9 cellular contexts compared by ENCODE assay signal in the genomic region with DNA sequence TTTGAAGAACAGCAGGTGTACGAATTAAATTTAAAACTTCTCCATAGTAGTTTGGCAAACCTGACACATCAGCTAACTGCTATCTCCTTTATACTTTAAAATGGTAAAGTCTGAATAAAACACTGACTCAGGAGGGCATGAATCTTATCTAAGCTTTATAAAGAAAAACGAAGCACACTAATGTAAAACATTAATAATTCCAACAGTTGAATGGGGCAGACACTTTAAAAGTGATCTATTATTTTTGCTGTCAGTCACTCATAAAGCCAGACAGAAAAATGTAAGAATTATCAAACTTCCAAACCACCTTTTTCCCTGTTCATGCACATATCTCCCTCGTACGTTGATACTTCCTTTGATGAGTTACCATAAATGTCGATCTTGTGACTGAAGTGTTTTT. TPM values are rescaled to one million over a fixed set of nuclear protein-coding genes. Genes with fewer than 3 reads are reported as not detected.
DNase-seq lines count a peak whose midpoint lies in the region; ATAC-seq, FAIRE-seq and TF ChIP-seq lines count a peak whose summit lies in the region.
"Had no signal": no experiment of that assay in that cellular context is flagged by ENCODE, and none has a peak within 500 bp of the region (broad histone marks: within the 10 kb centered on the region; RNA-seq: fewer than 3 reads in every experiment).

No MANE protein-coding gene starts in this region.

- peaks cover 48% of the 10 kb centered on the region for H3K36me3 ChIP-seq in DOHH2 (ENCODE audit: control insufficient read depth, low read length)
- peaks cover 12% of the 10 kb centered on the region for H3K36me3 ChIP-seq in SJCRH30
- H3K36me3 ChIP-seq in endothelial cell of umbilical vein (ENCODE audit: control insufficient read depth in 2 of 2, extremely low read depth in 1 of 2, insufficient read depth in 2 of 2, low read length in 2 of 2), result no peaks in the 10 kb centered on the region
- peaks cover 4% of the 10 kb centered on the region in 2 experiments for H3K36me3 ChIP-seq in trophoblast cell (ENCODE audit: control insufficient read depth in 1 of 2, insufficient read depth in 2 of 2, low read length in 2 of 2)

- peaks cover 10% of the 10 kb centered on the region for H3K79me1 ChIP-seq in trophoblast cell (ENCODE audit: low read length)

- intact Hi-C loops in endothelial cell of umbilical vein (cut with micrococcal nuclease), result no loop called here

- H3K9me1 ChIP-seq in endothelial cell of umbilical vein (replicated peaks; ENCODE audit: control insufficient read depth, extremely low read depth, insufficient read depth, low read length), result no peaks in the 10 kb centered on the region

- H3K4me2 ChIP-seq in DOHH2 (ENCODE audit: low read length), result peak overlapping the region; percentile 94
- peak overlapping the region; percentile 98 for H3K4me2 ChIP-seq in endothelial cell of umbilical vein (ENCODE audit: insufficient read depth, low read length)
- no peak overlapping the region for H3K4me2 ChIP-seq in trophoblast cell (ENCODE audit: low read length)

- WGBS in trophoblast cell (ENCODE audit: extremely low coverage, insufficient coverage, insufficient read length), result no CpG with 5 or more reads among the region's 5 CpGs

- H3K9me3 ChIP-seq in DOHH2 (ENCODE audit: control insufficient read depth, insufficient read depth, low read length), result no peaks in the 10 kb centered on the region
- H3K9me3 ChIP-seq in SJCRH30 (replicated peaks), result no peaks in the 10 kb centered on the region
- H3K9me3 ChIP-seq in endothelial cell of umbilical vein (replicated peaks; ENCODE audit: control insufficient read depth, insufficient read depth, low read length), result no peaks in the 10 kb centered on the region
- no peaks in the 10 kb centered on the region for H3K9me3 ChIP-seq in trophoblast cell (ENCODE audit: insufficient read depth, low read depth, low read length)

- no peak overlapping the region for H3K18ac ChIP-seq in trophoblast cell (ENCODE audit: low read length)

- H3K9ac ChIP-seq in endothelial cell of umbilical vein (replicated peaks; ENCODE audit: extremely low read depth, insufficient read depth, low read length), result peak overlapping the region; percentile 99
- H3K9ac ChIP-seq in trophoblast cell (ENCODE audit: low read length), result no peak overlapping the region

- H2BK12ac ChIP-seq in trophoblast cell (ENCODE audit: low read length), result no peak overlapping the region

- CTCF ChIA-PET in endothelial cell of umbilical vein (lab: Charles Lee), result interaction anchor here (1.2 to 1.7 kb wide), 2 partner anchors 36 to 197 kb away, joined by 4 read pairs; no protein-coding TSS in a partner anchor

- peak overlapping the region; percentile 58 for H3K4ac ChIP-seq in trophoblast cell (ENCODE audit: low read depth, low read length)

- H3K27ac ChIP-seq in DOHH2 (ENCODE audit: low read depth, low read length), result no peak overlapping the region
- H3K27ac ChIP-seq in SJCRH30, result no peak overlapping the region
- peak overlapping the region; percentile 97 for H3K27ac ChIP-seq in endothelial cell of umbilical vein (ENCODE audit: insufficient read depth, low read depth, low read length)
- no peak overlapping the region for H3K27ac ChIP-seq in trophoblast cell (ENCODE audit: low read depth, low read length)

- BruUV-seq in endothelial cell of umbilical vein (replicated peaks; lab: Mats Ljungman, UMichigan), result no TSS peak

- no peak overlapping the region for H3K23ac ChIP-seq in trophoblast cell (ENCODE audit: low read length)

- no peak for DNase-seq in SJCRH30
- DNase-seq in endothelial cell of umbilical vein (ENCODE audit: low read depth, low spot score), result no peak
- no peak for DNase-seq in trophoblast cell
- no peak for DNase-seq in RCC 7860 (ENCODE audit: low spot score)
- DNase-seq in middle frontal gyrus (ENCODE audit: extremely low spot score, low spot score), result no peak
- DNase-seq: NCI-H82 had no signal

- no peak for ATAC-seq in HG02571 (IDR thresholded peaks at IDR 0.05; ENCODE audit: unreplicated experiment)
- ATAC-seq in HG02759 (IDR thresholded peaks at IDR 0.05; ENCODE audit: unreplicated experiment), result no peak

- H3K4me1 ChIP-seq in DOHH2 (ENCODE audit: control insufficient read depth, low read length) (peaks cover 36% of the 10 kb centered on the region), SJCRH30 (no peaks in the 10 kb centered on the region), endothelial cell of umbilical vein (ENCODE audit: control insufficient read depth, extremely low read depth, insufficient read depth, low read length) (peaks cover 34% of the 10 kb centered on the region), trophoblast cell (ENCODE audit: control insufficient read depth in 1 of 2, insufficient read depth in 2 of 2, low read length in 2 of 2) (peaks cover 0 to 6% of the 10 kb centered on the region in 2 experiments)

- H2AFZ ChIP-seq in endothelial cell of umbilical vein (ENCODE audit: low read depth, low read length) (no peak overlapping the region), trophoblast cell (ENCODE audit: insufficient read depth, low read length, poor library complexity) (no peak overlapping the region)

- TF ChIP-seq CTCF in DOHH2 (IDR thresholded peaks at IDR 0.05; ENCODE audit: low read depth, low read length, poor library complexity, severe bottlenecking) (no peak), endothelial cell of umbilical vein (IDR thresholded peaks at IDR 0.05; ENCODE audit: extremely low read depth in 1 of 2, insufficient read depth in 1 of 2, low read depth in 1 of 2, low read length in 2 of 2) (no peak)

- no peak overlapping the region for H2BK120ac ChIP-seq in trophoblast cell (ENCODE audit: insufficient read depth, low read length, poor library complexity)

- no peak overlapping the region for H4K8ac ChIP-seq in trophoblast cell (ENCODE audit: low read depth, low read length)

- FAIRE-seq in endothelial cell of umbilical vein (lab: Jason Lieb, UNC), result peak; percentile 40
- FAIRE-seq in RCC 7860 (lab: Jason Lieb, UNC), result no peak

- H3K9me2 ChIP-seq in DOHH2 (replicated peaks; ENCODE audit: control insufficient read depth, low read length), result no peaks in the 10 kb centered on the region

- no peak overlapping the region for H3K14ac ChIP-seq in trophoblast cell (ENCODE audit: low read length)

- POLR2A ChIA-PET in endothelial cell of umbilical vein (lab: Charles Lee), result no interaction called here

- H2AK5ac ChIP-seq in trophoblast cell (ENCODE audit: low read length), result no peak overlapping the region

- H3K79me2 ChIP-seq in DOHH2 (ENCODE audit: control insufficient read depth, low read length) (peaks cover 94% of the 10 kb centered on the region), endothelial cell of umbilical vein (ENCODE audit: control insufficient read depth, insufficient read depth, low read length) (peaks cover 74% of the 10 kb centered on the region), trophoblast cell (ENCODE audit: control insufficient read depth, insufficient read depth, low read length, poor library complexity) (peaks cover 21% of the 10 kb centered on the region)

- H4K20me1 ChIP-seq in DOHH2 (ENCODE audit: control insufficient read depth, insufficient read depth, low read depth, low read length) (peaks cover 21% of the 10 kb centered on the region), endothelial cell of umbilical vein (replicated peaks; ENCODE audit: control insufficient read depth, extremely low read depth, insufficient read depth, low read length) (peaks cover 23% of the 10 kb centered on the region)

- H3K4me3 ChIP-seq in DOHH2 (ENCODE audit: low read length) (peak overlapping the region; percentile 100; the same call in 1 of the 2 replicates), SJCRH30 (peak overlapping the region; percentile 77), endothelial cell of umbilical vein (replicated peaks in 1 of 3; ENCODE audit: insufficient read depth in 1 of 3, low read depth in 1 of 3, low read length in 3 of 3) (peak overlapping the region; percentile 82 to 93 (median 86)), trophoblast cell (ENCODE audit: low read depth, low read length) (no peak overlapping the region)

- H3F3A ChIP-seq in DOHH2 (ENCODE audit: control insufficient read depth, insufficient read depth), result peaks cover 10% of the 10 kb centered on the region; the same call in 1 of the 2 replicates

- H4K91ac ChIP-seq in trophoblast cell (ENCODE audit: low read depth, low read length), result no peak overlapping the region

- dilution Hi-C loops in endothelial cell of umbilical vein (cut with MboI; ENCODE audit: extremely low pct_ligation_motif_present, low sequenced_read_pairs), result no loop called here

- H2BK5ac ChIP-seq in trophoblast cell (ENCODE audit: low read depth, low read length, poor library complexity), result no peak overlapping the region

- TF ChIP-seq POLR2A in endothelial cell of umbilical vein (IDR thresholded peaks at IDR 0.05; ENCODE audit: low read depth, low read length), result no peak

- H3K27me3 ChIP-seq in DOHH2 (ENCODE audit: control insufficient read depth, low read length) (no peaks in the 10 kb centered on the region), SJCRH30 (no peaks in the 10 kb centered on the region), endothelial cell of umbilical vein (ENCODE audit: control insufficient read depth in 2 of 2, insufficient read depth in 2 of 2, low read length in 2 of 2) (no peaks in the 10 kb centered on the region), trophoblast cell (ENCODE audit: insufficient read depth, low read length) (no peaks in the 10 kb centered on the region)

- H4K12ac ChIP-seq in trophoblast cell (ENCODE audit: low read depth, low read length), result no peak overlapping the region

RNA-seq across cellular contexts. Expression of gene ARF4, which starts 2.6 kb away (rescaled TPM):
- total RNA-seq in SJCRH30 (2014; rRNA removed; shearing (Covaris generic)), result 179 and 180 TPM in 2 replicates
- total RNA-seq in endothelial cell of umbilical vein, result 243 and 249 TPM in 2 replicates
- polyA plus RNA-seq in endothelial cell of umbilical vein, result 221 and 239 TPM in 2 replicates
- polyA plus RNA-seq in endothelial cell of umbilical vein (2011; cell fraction: cytosol; rRNA removed), result 242 and 277 TPM in 2 replicates
- 116 and 136 TPM in 2 replicates for polyA plus RNA-seq in endothelial cell of umbilical vein (2011; cell fraction: nucleus; rRNA removed)
- polyA plus RNA-seq in endothelial cell of umbilical vein (2012), result 233 and 343 TPM in 2 replicates
- 602 and 710 TPM in 2 replicates for polyA minus RNA-seq in endothelial cell of umbilical vein
- 74.9 TPM for polyA minus RNA-seq in endothelial cell of umbilical vein (2011; cell fraction: cytosol; rRNA and poly(A)+ RNA removed)
- polyA minus RNA-seq in endothelial cell of umbilical vein (2011; cell fraction: nucleus; rRNA and poly(A)+ RNA removed), result 177 and 235 TPM in 2 replicates
- 324 and 347 TPM in 2 replicates for polyA plus RNA-seq in trophoblast cell (2013)

RNA-seq across cellular contexts. Expression of gene PDE12, which starts 38.5 kb away (rescaled TPM):
- total RNA-seq in SJCRH30 (2014; rRNA removed; shearing (Covaris generic)), result 14.4 and 16.2 TPM in 2 replicates
- 19.0 and 20.4 TPM in 2 replicates for total RNA-seq in endothelial cell of umbilical vein
- polyA plus RNA-seq in endothelial cell of umbilical vein, result 12.7 and 12.8 TPM in 2 replicates
- polyA plus RNA-seq in endothelial cell of umbilical vein (2011; cell fraction: cytosol; rRNA removed), result 8.8 and 9.2 TPM in 2 replicates
- 6.6 and 7.7 TPM in 2 replicates for polyA plus RNA-seq in endothelial cell of umbilical vein (2011; cell fraction: nucleus; rRNA removed)
- polyA plus RNA-seq in endothelial cell of umbilical vein (2012), result 9.7 and 12.3 TPM in 2 replicates
- 27.7 and 32.5 TPM in 2 replicates for polyA minus RNA-seq in endothelial cell of umbilical vein
- polyA minus RNA-seq in endothelial cell of umbilical vein (2011; cell fraction: cytosol; rRNA and poly(A)+ RNA removed), result 30.6 TPM
- polyA minus RNA-seq in endothelial cell of umbilical vein (2011; cell fraction: nucleus; rRNA and poly(A)+ RNA removed), result 16.1 and 17.5 TPM in 2 replicates
- 7.4 TPM in 2 replicates for polyA plus RNA-seq in trophoblast cell (2013)

RNA-seq across cellular contexts. Expression of gene DNAH12, which starts 50.4 kb away (rescaled TPM):
- total RNA-seq in SJCRH30 (2014; rRNA removed; shearing (Covaris generic)), result 1.3 and 1.4 TPM in 2 replicates
- total RNA-seq in endothelial cell of umbilical vein, result 0.20 TPM in 1 of 2 replicates, not detected in the other
- polyA plus RNA-seq in endothelial cell of umbilical vein, result 0.06 and 0.10 TPM in 2 replicates
- polyA plus RNA-seq in endothelial cell of umbilical vein (2011; cell fraction: cytosol; rRNA removed), result 0.01 and 0.04 TPM in 2 replicates
- 0.18 and 0.29 TPM in 2 replicates for polyA plus RNA-seq in endothelial cell of umbilical vein (2011; cell fraction: nucleus; rRNA removed)
- 0.15 TPM in 1 of 2 replicates, not detected in the other for polyA plus RNA-seq in endothelial cell of umbilical vein (2012)
- 0.12 and 0.17 TPM in 2 replicates for polyA minus RNA-seq in endothelial cell of umbilical vein
- polyA minus RNA-seq in endothelial cell of umbilical vein (2011; cell fraction: cytosol; rRNA and poly(A)+ RNA removed), result not detected
- polyA minus RNA-seq in endothelial cell of umbilical vein (2011; cell fraction: nucleus; rRNA and poly(A)+ RNA removed), result 0.48 and 0.87 TPM in 2 replicates
- 0.08 and 0.10 TPM in 2 replicates for polyA plus RNA-seq in trophoblast cell (2013)
